In the genomic region with DNA sequence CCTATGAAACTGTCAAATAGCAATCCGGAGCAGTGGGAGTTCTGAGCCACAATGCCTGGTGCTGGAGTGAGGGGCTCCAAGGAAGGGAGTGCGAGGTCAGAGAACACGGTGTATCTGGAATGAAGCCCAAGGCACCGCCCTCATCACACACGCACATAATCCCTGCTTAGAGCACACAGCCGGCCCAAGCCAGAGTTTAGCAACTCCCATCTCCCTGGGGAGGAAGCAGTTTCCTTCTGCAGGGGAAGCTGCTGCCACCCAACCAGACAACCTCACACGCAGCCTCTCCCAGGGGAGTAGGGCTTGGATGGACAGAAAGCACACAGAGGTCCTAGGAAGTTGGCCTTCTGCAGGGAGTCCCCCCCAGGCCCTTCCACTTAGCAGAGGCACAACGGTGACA, we compare ENCODE assay signal across 9 cellular contexts. TPM values are rescaled to one million over a fixed set of nuclear protein-coding genes. Genes with fewer than 3 reads are reported as not detected.
DNase-seq lines count a peak whose midpoint lies in the region; FAIRE-seq and TF ChIP-seq lines count a peak whose summit lies in the region.
"Had no signal": no experiment of that assay in that cellular context is flagged by ENCODE, and none has a peak within 500 bp of the region (broad histone marks: within the 10 kb centered on the region; RNA-seq: fewer than 3 reads in every experiment).

No MANE protein-coding gene starts in this region.

- peak overlapping the region; percentile 92 to 93 for H3K27ac ChIP-seq in coronary artery

- DNase-seq in AG08395 (ENCODE audit: low spot score) = peak; percentile 33
- peak; percentile 88 for DNase-seq in NCI-H2107 (lab: John Stamatoyannopoulos, UW)
- peak; percentile 97 for DNase-seq in coronary artery (ENCODE audit: low spot score)
- peak; percentile 68 for DNase-seq in myocyte (ENCODE audit: low read depth)
- no peak for DNase-seq in glomerular visceral epithelial cell (ENCODE audit: extremely low spot score)
- DNase-seq in anterior cingulate cortex (lab: John Stamatoyannopoulos, UW) = no peak
- DNase-seq in stimulated activated CD4-positive, alpha-beta T cell treated with anti-CD3 and anti-CD28 coated beads, Interleukin-1b, Interleukin-23, amount 100 ng/mL, for 48 hours = no peak
- DNase-seq in frontal cortex (ENCODE audit: low spot score in 2 of 2) = no peak
- DNase-seq: kidney glomerular epithelial cell had no signal

- peak overlapping the region; percentile 39 for H3K4me3 ChIP-seq in coronary artery

- FAIRE-seq in frontal cortex (lab: Jason Lieb, UNC) = no peak

- TF ChIP-seq CTCF in coronary artery (IDR thresholded peaks at IDR 0.05) = no peak

RNA-seq across cellular contexts. Expression of a gene that starts 31.3 kb away (rescaled TPM):
- 171 and 188 TPM in 2 replicates for total RNA-seq in myocyte
- polyA plus RNA-seq in myocyte (2012) = 773 TPM
- 15.1 TPM for total RNA-seq in frontal cortex

Comparison
In these comparisons a context has a peak if more than half of its experiments do, and no peak if none do; other contexts are left out.
1. DNase-seq: peak in AG08395 (single experiment), NCI-H2107 (single experiment), coronary artery (single experiment) and myocyte (single experiment); none in glomerular visceral epithelial cell (single experiment), anterior cingulate cortex (0 of 58), stimulated activated CD4-positive, alpha-beta T cell treated with anti-CD3 and anti-CD28 coated beads, Interleukin-1b, Interleukin-23, amount 100 ng/mL, for 48 hours (single experiment) and frontal cortex (0 of 2).
2. RNA of a gene that starts 31.3 kb away (total RNA-seq): 171 to 188 TPM in myocyte; 15.1 TPM in frontal cortex (single experiment); every median in the first group is over 10 times any median in the second.